Comparison of ENCODE assay signal across 16 cellular contexts in the genomic region with DNA sequence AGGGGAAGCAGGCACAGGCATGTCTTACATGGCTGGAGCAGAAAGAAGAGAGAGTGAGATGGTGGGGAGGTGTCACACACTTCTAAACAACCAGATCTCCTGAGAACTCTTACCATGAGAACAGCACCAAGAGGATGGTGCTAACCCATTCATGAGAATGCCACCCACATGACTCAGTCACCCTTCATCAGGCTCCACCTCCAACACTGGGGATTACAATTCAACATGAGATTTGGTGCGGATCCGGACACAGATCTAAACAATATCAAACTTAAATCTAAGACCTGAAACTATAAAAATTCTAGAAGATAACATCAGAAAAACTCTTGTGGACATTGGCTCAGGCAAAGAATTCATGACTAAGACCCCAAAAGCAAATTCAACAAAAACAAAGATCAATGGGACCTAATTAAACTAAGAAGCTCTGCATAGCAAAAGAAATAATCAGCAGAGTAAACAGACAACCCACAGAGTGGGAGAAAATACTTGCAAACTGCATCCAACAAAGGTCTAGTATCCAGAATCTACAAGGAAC.
"Had no signal": no experiment of that assay in that cellular context is flagged by ENCODE, and none has a peak within 500 bp of the region (broad histone marks: within the 10 kb centered on the region; RNA-seq: fewer than 3 reads in every experiment).

No MANE protein-coding gene starts in this region.

- H3K27me3 ChIP-seq: tibial artery had no signal

- DNase-seq: activated CD4-positive, alpha-beta T cell treated with anti-CD3 and anti-CD28 coated beads for 4 hours; activated CD4-positive, alpha-beta T cell treated with anti-CD3 and anti-CD28 coated beads, Interleukin-2, amount 50 U/mL, for 48 hours; activated CD4-positive, CD25-positive, alpha-beta regulatory T cell; activated effector memory CD4-positive, alpha-beta T cell treated with anti-CD3 and anti-CD28 coated beads, Interleukin-2, amount 50 U/mL, for 16 hours; activated naive CD4-positive, alpha-beta T cell treated with anti-CD3 and anti-CD28 coated beads, Interleukin-2, amount 10 ng/mL, durations not matched to agents 7 days and 5 days; activated T-cell treated with anti-CD3 and anti-CD28 coated beads for 4 hours; erythroblast; foreskin melanocyte; midbrain; natural killer cell; stimulated activated CD4-positive, alpha-beta T cell treated with anti-CD3 and anti-CD28 coated beads, Interleukin-4, amount 100 ng/mL, for 24 hours; substantia nigra; T-helper 1 cell; T-helper 9 cell; tibial artery had no signal

- H3K4me3 ChIP-seq: tibial artery had no signal

- H3K9me3 ChIP-seq: tibial artery had no signal

- H3K27ac ChIP-seq: tibial artery had no signal

- ATAC-seq: left lobe of liver, natural killer cell had no signal

- H3K36me3 ChIP-seq: tibial artery had no signal
